ENCODE assay signal across 38 cellular contexts in genomic region chr2:16313235-16313980, GRCh38.
"Had no signal": no experiment of that assay in that cellular context is flagged by ENCODE, and none has a peak within 500 bp of the region (broad histone marks: within the 10 kb centered on the region; RNA-seq: fewer than 3 reads in every experiment).

No MANE protein-coding gene starts in this region.

- ATAC-seq: activated CD8-positive, alpha-beta T cell treated with anti-CD3 and anti-CD28 coated beads for 36 hours; activated naive CD8-positive, alpha-beta T cell treated with anti-CD3 and anti-CD28 coated beads, Interleukin-2, amount 50 U/mL, for 24 hours; activated T-cell treated with anti-CD3 and anti-CD28 coated beads, Interleukin-2, amount 50 U/mL, for 4 hours; activated T-cell treated with anti-CD3 and anti-CD28 coated beads, Interleukin-2, amount 50 U/mL, for 72 hours; activated T-helper 17 cell treated with anti-CD3 and anti-CD28 coated beads, Interleukin-2, amount 50 U/mL, for 72 hours had no signal

- H3K4me3 Mint-ChIP-seq: activated B cell treated with CpG ODN at 0.5 μM for 24 hours; activated CD4-positive, alpha-beta memory T cell treated with anti-CD3 and anti-CD28 coated beads for 36 hours; activated CD4-positive, alpha-beta T cell treated with anti-CD3 and anti-CD28 coated beads, Interleukin-2, amount 10 ng/mL, durations not matched to agents 24 days and 14 days; activated CD8-positive, alpha-beta T cell treated with anti-CD3 and anti-CD28 coated beads for 36 hours; activated naive CD4-positive, alpha-beta T cell treated with anti-CD3 and anti-CD28 coated beads, Interleukin-2, amount 10 ng/mL, durations not matched to agents 7 days and 5 days; activated naive CD4-positive, alpha-beta T cell treated with anti-CD3 and anti-CD28 coated beads, Interleukin-2, amount 50 U/mL, for 24 hours; activated naive CD8-positive, alpha-beta T cell; activated naive CD8-positive, alpha-beta T cell treated with anti-CD3 and anti-CD28 coated beads, Interleukin-2, amount 10 ng/mL, durations not matched to agents 7 days and 5 days; activated naive CD8-positive, alpha-beta T cell treated with anti-CD3 and anti-CD28 coated beads, Interleukin-2, amount 50 U/mL, for 24 hours; activated T-cell treated with anti-CD3 and anti-CD28 coated beads, Interleukin-2, amount 50 U/mL, for 4 hours; activated T-cell treated with anti-CD3 and anti-CD28 coated beads, Interleukin-2, amount 50 U/mL, for 72 hours; activated T-helper 1 cell treated with anti-CD3 and anti-CD28 coated beads, Interleukin-12 subunit alpha, Interleukin-12 subunit beta, Interleukin-2, Interleukin-4 antibody, amounts not matched to agents 30 ng/mL and 10 ng/mL and 1 ng/mL, durations not matched to agents 14 hours and 24 hours and 36 hours; activated T-helper 17 cell treated with anti-CD3 and anti-CD28 coated beads, Interleukin-2, amount 50 U/mL, for 72 hours; brain; central memory CD8-positive, alpha-beta T cell; T-helper 1 cell treated with Interleukin-12 subunit alpha and Interleukin-12 subunit beta and Interleukin-4 antibody, amounts not matched to agents 30 μg/mL and 1 μg/mL, for 36 hours; T-helper 2 cell treated with Interferon-gamma antibody and Interleukin-4, amounts not matched to agents 5 μg/mL and 100 μg/mL, for 36 hours had no signal

- H3K4me3 ChIP-seq: ascending aorta, cardiac muscle cell had no signal

- H3K27me3 ChIP-seq: ascending aorta, cardiac muscle cell had no signal

- H3K9me3 ChIP-seq: ascending aorta had no signal

- H3K27me3 Mint-ChIP-seq: activated B cell treated with CpG ODN at 0.5 μM for 24 hours; activated CD4-positive, alpha-beta memory T cell treated with anti-CD3 and anti-CD28 coated beads for 36 hours; activated CD4-positive, alpha-beta T cell treated with anti-CD3 and anti-CD28 coated beads, Interleukin-2, amount 10 ng/mL, durations not matched to agents 24 days and 14 days; activated CD8-positive, alpha-beta T cell treated with anti-CD3 and anti-CD28 coated beads for 36 hours; activated naive CD4-positive, alpha-beta T cell treated with anti-CD3 and anti-CD28 coated beads, Interleukin-2, amount 10 ng/mL, durations not matched to agents 7 days and 5 days; activated naive CD8-positive, alpha-beta T cell; activated naive CD8-positive, alpha-beta T cell treated with anti-CD3 and anti-CD28 coated beads, Interleukin-2, amount 50 U/mL, for 24 hours; activated T-helper 17 cell treated with anti-CD3 and anti-CD28 coated beads, Interleukin-2, amount 50 U/mL, for 72 hours; brain; central memory CD8-positive, alpha-beta T cell had no signal

- H3K36me3 ChIP-seq: ascending aorta, cardiac muscle cell had no signal

- H3K27ac ChIP-seq: ascending aorta, cardiac muscle cell, VCaP had no signal

- H3K4me1 ChIP-seq: ascending aorta had no signal

- DNase-seq: activated B cell treated with CpG ODN at 0.5 μM for 24 hours; activated CD4-positive, alpha-beta memory T cell treated with anti-CD3 and anti-CD28 coated beads for 36 hours; activated CD4-positive, alpha-beta T cell treated with anti-CD3 and anti-CD28 coated beads for 4 hours; activated CD4-positive, alpha-beta T cell treated with anti-CD3 and anti-CD28 coated beads, Interleukin-2, amount 10 ng/mL, durations not matched to agents 24 days and 14 days; activated CD4-positive, alpha-beta T cell treated with anti-CD3 and anti-CD28 coated beads, Interleukin-2, amount 50 U/mL, for 1 hour; activated CD4-positive, alpha-beta T cell treated with anti-CD3 and anti-CD28 coated beads, Interleukin-2, amount 50 U/mL, for 4 hours; activated CD4-positive, CD25-positive, alpha-beta regulatory T cell treated with anti-CD3 and anti-CD28 coated beads, Interleukin-2, amount 50 U/mL, for 72 hours; activated CD8-positive, alpha-beta memory T cell treated with anti-CD3 and anti-CD28 coated beads, Interleukin-2, amount 50 U/mL, for 4 hours; activated CD8-positive, alpha-beta T cell treated with anti-CD3 and anti-CD28 coated beads for 36 hours; activated gamma-delta T cell; activated naive CD4-positive, alpha-beta T cell treated with anti-CD3 and anti-CD28 coated beads, Interleukin-2, amount 10 ng/mL, durations not matched to agents 7 days and 5 days; activated naive CD4-positive, alpha-beta T cell treated with Interleukin-2 at 50 U/mL for 16 hours; activated naive CD8-positive, alpha-beta T cell treated with anti-CD3 and anti-CD28 coated beads, Interleukin-2, amount 10 ng/mL, durations not matched to agents 7 days and 5 days; activated naive CD8-positive, alpha-beta T cell treated with anti-CD3 and anti-CD28 coated beads, Interleukin-2, amount 50 U/mL, for 24 hours; activated T-cell treated with anti-CD3 and anti-CD28 coated beads for 4 hours; activated T-cell treated with anti-CD3 and anti-CD28 coated beads, Interleukin-2, amount 50 U/mL, for 1 hour; activated T-cell treated with anti-CD3 and anti-CD28 coated beads, Interleukin-2, amount 50 U/mL, for 4 hours; activated T-cell treated with anti-CD3 and anti-CD28 coated beads, Interleukin-2, amount 50 U/mL, for 72 hours; amygdala; anterior cingulate cortex; caudate nucleus; cerebellar nuclear complex; T-helper 1 cell; T-helper 2 cell; T-helper 9 cell had no signal

- H3K36me3 Mint-ChIP-seq: activated CD4-positive, alpha-beta memory T cell treated with anti-CD3 and anti-CD28 coated beads for 36 hours; activated naive CD4-positive, alpha-beta T cell treated with anti-CD3 and anti-CD28 coated beads, Interleukin-2, amount 10 ng/mL, durations not matched to agents 7 days and 5 days; activated naive CD4-positive, alpha-beta T cell treated with anti-CD3 and anti-CD28 coated beads, Interleukin-2, amount 50 U/mL, for 24 hours; activated naive CD8-positive, alpha-beta T cell; activated naive CD8-positive, alpha-beta T cell treated with anti-CD3 and anti-CD28 coated beads, Interleukin-2, amount 10 ng/mL, durations not matched to agents 7 days and 5 days; brain had no signal

- H3K9me3 Mint-ChIP-seq: activated B cell treated with CpG ODN at 0.5 μM for 24 hours; activated CD4-positive, alpha-beta memory T cell treated with anti-CD3 and anti-CD28 coated beads for 36 hours; activated CD4-positive, alpha-beta T cell treated with anti-CD3 and anti-CD28 coated beads, Interleukin-2, amount 10 ng/mL, durations not matched to agents 24 days and 14 days; activated CD8-positive, alpha-beta T cell treated with anti-CD3 and anti-CD28 coated beads for 36 hours; activated naive CD4-positive, alpha-beta T cell treated with anti-CD3 and anti-CD28 coated beads, Interleukin-2, amount 10 ng/mL, durations not matched to agents 7 days and 5 days; activated naive CD4-positive, alpha-beta T cell treated with anti-CD3 and anti-CD28 coated beads, Interleukin-2, amount 50 U/mL, for 24 hours; activated naive CD8-positive, alpha-beta T cell treated with anti-CD3 and anti-CD28 coated beads, Interleukin-2, amount 10 ng/mL, durations not matched to agents 7 days and 5 days; activated naive CD8-positive, alpha-beta T cell treated with anti-CD3 and anti-CD28 coated beads, Interleukin-2, amount 50 U/mL, for 24 hours; activated T-cell treated with anti-CD3 and anti-CD28 coated beads, Interleukin-2, amount 50 U/mL, for 4 hours; activated T-cell treated with anti-CD3 and anti-CD28 coated beads, Interleukin-2, amount 50 U/mL, for 72 hours; activated T-helper 1 cell treated with anti-CD3 and anti-CD28 coated beads, Interleukin-12 subunit alpha, Interleukin-12 subunit beta, Interleukin-2, Interleukin-4 antibody, amounts not matched to agents 30 ng/mL and 10 ng/mL and 1 ng/mL, durations not matched to agents 14 hours and 24 hours and 36 hours; activated T-helper 17 cell treated with anti-CD3 and anti-CD28 coated beads, Interleukin-2, amount 50 U/mL, for 72 hours; central memory CD8-positive, alpha-beta T cell; T-helper 1 cell treated with Interleukin-12 subunit alpha and Interleukin-12 subunit beta and Interleukin-4 antibody, amounts not matched to agents 30 μg/mL and 1 μg/mL, for 36 hours; T-helper 2 cell treated with Interferon-gamma antibody and Interleukin-4, amounts not matched to agents 5 μg/mL and 100 μg/mL, for 36 hours had no signal

- FAIRE-seq: bronchial epithelial cell, TTC549 had no signal

- H3K4me1 Mint-ChIP-seq: activated CD4-positive, alpha-beta T cell treated with anti-CD3 and anti-CD28 coated beads, Interleukin-2, amount 10 ng/mL, durations not matched to agents 24 days and 14 days; activated naive CD4-positive, alpha-beta T cell treated with anti-CD3 and anti-CD28 coated beads, Interleukin-2, amount 10 ng/mL, durations not matched to agents 7 days and 5 days; activated naive CD4-positive, alpha-beta T cell treated with anti-CD3 and anti-CD28 coated beads, Interleukin-2, amount 50 U/mL, for 24 hours; activated naive CD8-positive, alpha-beta T cell treated with anti-CD3 and anti-CD28 coated beads, Interleukin-2, amount 10 ng/mL, durations not matched to agents 7 days and 5 days; activated naive CD8-positive, alpha-beta T cell treated with anti-CD3 and anti-CD28 coated beads, Interleukin-2, amount 50 U/mL, for 24 hours; activated T-helper 17 cell treated with anti-CD3 and anti-CD28 coated beads, Interleukin-2, amount 50 U/mL, for 72 hours; central memory CD8-positive, alpha-beta T cell had no signal

- H3K27ac Mint-ChIP-seq: activated B cell treated with CpG ODN at 0.5 μM for 24 hours; activated CD4-positive, alpha-beta memory T cell treated with anti-CD3 and anti-CD28 coated beads for 36 hours; activated CD4-positive, alpha-beta T cell treated with anti-CD3 and anti-CD28 coated beads, Interleukin-2, amount 10 ng/mL, durations not matched to agents 24 days and 14 days; activated CD8-positive, alpha-beta T cell treated with anti-CD3 and anti-CD28 coated beads for 36 hours; activated naive CD4-positive, alpha-beta T cell treated with anti-CD3 and anti-CD28 coated beads, Interleukin-2, amount 10 ng/mL, durations not matched to agents 7 days and 5 days; activated naive CD4-positive, alpha-beta T cell treated with anti-CD3 and anti-CD28 coated beads, Interleukin-2, amount 50 U/mL, for 24 hours; activated naive CD8-positive, alpha-beta T cell; activated naive CD8-positive, alpha-beta T cell treated with anti-CD3 and anti-CD28 coated beads, Interleukin-2, amount 10 ng/mL, durations not matched to agents 7 days and 5 days; activated naive CD8-positive, alpha-beta T cell treated with anti-CD3 and anti-CD28 coated beads, Interleukin-2, amount 50 U/mL, for 24 hours; activated T-cell treated with anti-CD3 and anti-CD28 coated beads, Interleukin-2, amount 50 U/mL, for 72 hours; activated T-helper 1 cell treated with anti-CD3 and anti-CD28 coated beads, Interleukin-12 subunit alpha, Interleukin-12 subunit beta, Interleukin-2, Interleukin-4 antibody, amounts not matched to agents 30 ng/mL and 10 ng/mL and 1 ng/mL, durations not matched to agents 14 hours and 24 hours and 36 hours; activated T-helper 17 cell treated with anti-CD3 and anti-CD28 coated beads, Interleukin-2, amount 50 U/mL, for 72 hours; brain; T-helper 1 cell treated with Interleukin-12 subunit alpha and Interleukin-12 subunit beta and Interleukin-4 antibody, amounts not matched to agents 30 μg/mL and 1 μg/mL, for 36 hours; T-helper 2 cell treated with Interferon-gamma antibody and Interleukin-4, amounts not matched to agents 5 μg/mL and 100 μg/mL, for 36 hours had no signal
